1 cellular context compared by ENCODE assay signal in genomic region chr12:53955776-53956250, GRCh38.
TF ChIP-seq lines count a peak whose summit lies in the region.

No MANE protein-coding gene starts in this region.

TF ChIP-seq in WTC11, 78 proteins besides CTCF, POLR2A, EP300 and RAD21:
- no peak for TF ChIP-seq ATF3 (CRISPR knock-in tag; conservative IDR thresholded peaks at IDR 0.05)
